In the genomic region with DNA sequence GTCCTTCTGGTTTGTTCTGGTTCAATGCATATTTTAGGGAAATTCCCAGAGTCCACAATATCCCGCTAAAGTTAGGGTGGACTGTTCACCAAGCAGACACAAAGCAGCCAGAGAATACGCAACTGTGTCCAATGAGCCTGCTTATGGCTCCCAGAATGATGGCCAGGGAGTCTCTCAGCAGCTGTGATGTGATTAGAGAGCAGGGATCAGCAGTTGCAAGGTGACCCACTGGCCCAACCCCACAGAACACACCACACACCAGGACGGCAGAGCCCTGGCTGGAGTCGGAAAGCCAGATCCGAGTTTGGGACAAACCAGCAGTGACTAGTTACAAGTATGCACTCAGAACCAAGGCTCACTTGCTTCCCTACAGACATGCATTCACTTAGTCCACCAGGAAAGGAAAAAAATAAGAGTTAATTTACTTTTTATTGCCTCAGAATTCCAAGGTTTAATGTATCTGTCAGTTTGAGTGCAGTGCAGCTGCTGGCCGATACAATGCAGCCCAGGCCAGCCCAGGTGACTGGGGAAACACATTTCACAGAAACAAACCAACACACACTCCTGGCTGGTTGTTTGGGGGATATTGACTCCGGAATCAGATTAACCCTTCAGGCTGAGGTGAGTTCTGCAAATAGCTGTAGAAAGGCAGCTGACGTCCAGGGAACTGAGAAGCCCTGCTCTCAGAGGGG, we compare ENCODE assay signal across 13 cellular contexts.
DNase-seq lines count a peak whose midpoint lies in the region; ATAC-seq and TF ChIP-seq lines count a peak whose summit lies in the region.
"Had no signal": no experiment of that assay in that cellular context is flagged by ENCODE, and none has a peak within 500 bp of the region (broad histone marks: within the 10 kb centered on the region; RNA-seq: fewer than 3 reads in every experiment).

No MANE protein-coding gene starts in this region.

- H3K36me3 Mint-ChIP-seq in glutamatergic neuron (ENCODE audit: unreplicated experiment) (no peaks in the 10 kb centered on the region), nephron (ENCODE audit: low read depth) (peaks cover 14% of the 10 kb centered on the region)
- H3K36me3 Mint-ChIP-seq: activated naive CD4-positive, alpha-beta T cell treated with anti-CD3 and anti-CD28 coated beads, Interleukin-2, amount 50 U/mL, for 72 hours had no signal

- H3K27ac ChIP-seq in uterus, result peak overlapping the region; percentile 86 to 95

- no peaks in the 10 kb centered on the region for H3K27me3 ChIP-seq in uterus

- H3K4me3 ChIP-seq in uterus, result no peak overlapping the region

- no peaks in the 10 kb centered on the region for H3K27me3 Mint-ChIP-seq in glutamatergic neuron (ENCODE audit: unreplicated experiment)
- H3K27me3 Mint-ChIP-seq in nephron (ENCODE audit: low read depth), result no peaks in the 10 kb centered on the region

- ATAC-seq in Right ventricle myocardium superior (ENCODE audit: poor library complexity), result peak; percentile 3
- ATAC-seq in left cardiac atrium, result no peak
- no peak for ATAC-seq in GM21423 (IDR thresholded peaks at IDR 0.05; ENCODE audit: unreplicated experiment)
- ATAC-seq: activated naive CD4-positive, alpha-beta T cell treated with anti-CD3 and anti-CD28 coated beads, Interleukin-2, amount 50 U/mL, for 72 hours; Panc1 had no signal

- peaks cover 60 to 64% of the 10 kb centered on the region in 2 donors for H3K4me1 ChIP-seq in uterus

- H3K27ac Mint-ChIP-seq in glutamatergic neuron (ENCODE audit: unreplicated experiment) (peak overlapping the region; percentile 57), nephron (peak overlapping the region; percentile 99)

- no peak for TF ChIP-seq POLR2A in uterus (IDR thresholded peaks at IDR 0.05)

- H3K9me3 Mint-ChIP-seq in glutamatergic neuron (ENCODE audit: unreplicated experiment) (peaks cover 1% of the 10 kb centered on the region), nephron (no peaks in the 10 kb centered on the region)
- H3K9me3 Mint-ChIP-seq: activated naive CD4-positive, alpha-beta T cell treated with anti-CD3 and anti-CD28 coated beads, Interleukin-2, amount 50 U/mL, for 72 hours had no signal

- DNase-seq in Right ventricle myocardium superior, result no peak
- DNase-seq in left cardiac atrium, result no peak
- no peak for DNase-seq in glutamatergic neuron
- peak in 1 of 2 donors; percentile 26 for DNase-seq in uterus
- no peak for DNase-seq in NK-92 (lab: John Stamatoyannopoulos, UW; ENCODE audit: unreplicated experiment)
- DNase-seq in D341Med (ENCODE audit: low spot score), result no peak
- DNase-seq: DMS 273 treated with DMSO at 0.1 percent for 48 hours, NCI-H1048, NCI-H345 had no signal

- no peaks in the 10 kb centered on the region for H3K9me3 ChIP-seq in uterus

- TF ChIP-seq CTCF in glutamatergic neuron (IDR thresholded peaks at IDR 0.05; ENCODE audit: partially characterized antibody, unreplicated experiment) (no peak), nephron (IDR thresholded peaks at IDR 0.05; ENCODE audit: unreplicated experiment in 3 of 3) (no peak), uterus (IDR thresholded peaks at IDR 0.05) (no peak)

- intact Hi-C loops in Right ventricle myocardium superior (cut with DNase I), result loop anchor here (5.0 to 10.0 kb wide), 3 partner anchors 36 to 92 kb away; no protein-coding TSS in a partner anchor
- intact Hi-C loops in left cardiac atrium (cut with DNase I), result loop anchor here (5.0 to 10.0 kb wide), 4 partner anchors 36 to 114 kb away; no protein-coding TSS in a partner anchor
- intact Hi-C loops in uterus (cut with DNase I; ENCODE audit: low total_unique reads), result loop anchor here (10.0 kb wide), 1 partner anchor 122 kb away; the partner anchor contains the start of gene HIC1

- H3K36me3 ChIP-seq in uterus, result no peaks in the 10 kb centered on the region

- H3K4me3 Mint-ChIP-seq in glutamatergic neuron (ENCODE audit: unreplicated experiment) (no peak overlapping the region), nephron (peak overlapping the region; percentile 39 to 66 (median 40))

- H3K4me1 Mint-ChIP-seq in glutamatergic neuron (ENCODE audit: low read depth, unreplicated experiment) (peaks cover 28% of the 10 kb centered on the region), nephron (peaks cover 97% of the 10 kb centered on the region)
